1 cellular context compared by ENCODE assay signal in genomic region chr10:110530131-110530831, GRCh38.
TF ChIP-seq lines count a peak whose summit lies in the region.

No MANE protein-coding gene starts in this region.

TF ChIP-seq in HEK293, 187 proteins besides CTCF, POLR2A, EP300 and RAD21 (continued from another document and continues in another):
- TF ChIP-seq ATF2 (tag by site-specific recombination; IDR thresholded peaks at IDR 0.05; ENCODE audit: low read depth) (no peak), ZNF692 (tag by site-specific recombination; IDR thresholded peaks at IDR 0.05) (peak; percentile 81; the same call in 1 of the 2 replicates), ZNF280C (tag by site-specific recombination; IDR thresholded peaks at IDR 0.05) (no peak), ZNF335 (tag by site-specific recombination; conservative IDR thresholded peaks at IDR 0.05) (peak; percentile 89), ZSCAN16 (tag by site-specific recombination; IDR thresholded peaks at IDR 0.05) (no peak), ZNF660 (tag by site-specific recombination; IDR thresholded peaks at IDR 0.05) (peak; percentile 58; the same call in 1 of the 2 replicates), YY1 (tag by site-specific recombination; IDR thresholded peaks at IDR 0.05) (no peak), ZNF202 (tag by site-specific recombination; IDR thresholded peaks at IDR 0.05; ENCODE audit: borderline replicate concordance) (no peak), ZNF701 (tag by site-specific recombination; IDR thresholded peaks at IDR 0.05) (no peak), ZNF704 (tag by site-specific recombination; IDR thresholded peaks at IDR 0.05) (no peak), TSHZ1 (tag by site-specific recombination; IDR thresholded peaks at IDR 0.05; ENCODE audit: borderline replicate concordance) (no peak), ZNF510 (tag by site-specific recombination; IDR thresholded peaks at IDR 0.05; ENCODE audit: insufficient replicate concordance) (no peak), ZNF10 (tag by site-specific recombination; IDR thresholded peaks at IDR 0.05) (peak; percentile 69), ZNF18 (tag by site-specific recombination; IDR thresholded peaks at IDR 0.05) (no peak), REPIN1 (tag by site-specific recombination; IDR thresholded peaks at IDR 0.05; ENCODE audit: low read depth) (no peak), ZNF654 (tag by site-specific recombination; IDR thresholded peaks at IDR 0.05; ENCODE audit: low read depth) (no peak), ZNF292 (tag by site-specific recombination; IDR thresholded peaks at IDR 0.05; ENCODE audit: borderline replicate concordance, low read depth) (no peak), ZNF174 (tag by site-specific recombination; IDR thresholded peaks at IDR 0.05) (no peak), ZNF37A (tag by site-specific recombination; IDR thresholded peaks at IDR 0.05) (no peak), ZBTB17 (tag by site-specific recombination; IDR thresholded peaks at IDR 0.05) (peak; percentile 93), ZBTB11 (tag by site-specific recombination; conservative IDR thresholded peaks at IDR 0.05; ENCODE audit: low read depth) (no peak), ZNF791 (tag by site-specific recombination; IDR thresholded peaks at IDR 0.05) (no peak), MYNN (tag by site-specific recombination; IDR thresholded peaks at IDR 0.05; ENCODE audit: borderline replicate concordance) (no peak), ZNF501 (tag by site-specific recombination; IDR thresholded peaks at IDR 0.05) (peak; percentile 48; the same call in 1 of the 2 replicates), ZNF747 (tag by site-specific recombination; IDR thresholded peaks at IDR 0.05) (no peak), ZNF830 (tag by site-specific recombination; IDR thresholded peaks at IDR 0.05; ENCODE audit: low read depth) (no peak), ZBTB20 (tag by site-specific recombination; IDR thresholded peaks at IDR 0.05) (peak; percentile 82), ZNF274 (IDR thresholded peaks at IDR 0.05; ENCODE audit: low read length) (no peak), ZNF274 (tag by site-specific recombination; IDR thresholded peaks at IDR 0.05; ENCODE audit: borderline replicate concordance) (no peak), KLF16 (tag by site-specific recombination; IDR thresholded peaks at IDR 0.05) (no peak), ZNF112 (tag by site-specific recombination; IDR thresholded peaks at IDR 0.05) (no peak), ZBTB6 (tag by site-specific recombination; IDR thresholded peaks at IDR 0.05) (no peak), ZNF138 (tag by site-specific recombination; IDR thresholded peaks at IDR 0.05; ENCODE audit: borderline replicate concordance) (no peak), ZNF23 (tag by site-specific recombination; IDR thresholded peaks at IDR 0.05; ENCODE audit: borderline replicate concordance) (no peak), ZNF677 (tag by site-specific recombination; IDR thresholded peaks at IDR 0.05) (no peak), ZNF658 (tag by site-specific recombination; IDR thresholded peaks at IDR 0.05) (no peak), ZNF624 (tag by site-specific recombination; IDR thresholded peaks at IDR 0.05) (no peak), EGR2 (tag by site-specific recombination; IDR thresholded peaks at IDR 0.05; ENCODE audit: low read depth) (peak; percentile 44), ZNF169 (tag by site-specific recombination; IDR thresholded peaks at IDR 0.05) (no peak), ZNF473 (tag by site-specific recombination; IDR thresholded peaks at IDR 0.05) (no peak), ZNF404 (tag by site-specific recombination; IDR thresholded peaks at IDR 0.05) (no peak), ZNF549 (tag by site-specific recombination; IDR thresholded peaks at IDR 0.05) (no peak), ZNF239 (tag by site-specific recombination; IDR thresholded peaks at IDR 0.05) (no peak), ZNF19 (tag by site-specific recombination; IDR thresholded peaks at IDR 0.05; ENCODE audit: low read depth) (no peak), ZNF629 (tag by site-specific recombination; IDR thresholded peaks at IDR 0.05) (peak; percentile 42; the same call in 1 of the 2 replicates), ZNF623 (tag by site-specific recombination; IDR thresholded peaks at IDR 0.05) (no peak), HOXA7 (CRISPR knock-in tag; IDR thresholded peaks at IDR 0.05; ENCODE audit: borderline replicate concordance) (no peak), ELK4 (IDR thresholded peaks at IDR 0.05; ENCODE audit: borderline replicate concordance, low read depth, low read length) (no peak)
